ENCODE assay signal across 8 cellular contexts in the genomic region with DNA sequence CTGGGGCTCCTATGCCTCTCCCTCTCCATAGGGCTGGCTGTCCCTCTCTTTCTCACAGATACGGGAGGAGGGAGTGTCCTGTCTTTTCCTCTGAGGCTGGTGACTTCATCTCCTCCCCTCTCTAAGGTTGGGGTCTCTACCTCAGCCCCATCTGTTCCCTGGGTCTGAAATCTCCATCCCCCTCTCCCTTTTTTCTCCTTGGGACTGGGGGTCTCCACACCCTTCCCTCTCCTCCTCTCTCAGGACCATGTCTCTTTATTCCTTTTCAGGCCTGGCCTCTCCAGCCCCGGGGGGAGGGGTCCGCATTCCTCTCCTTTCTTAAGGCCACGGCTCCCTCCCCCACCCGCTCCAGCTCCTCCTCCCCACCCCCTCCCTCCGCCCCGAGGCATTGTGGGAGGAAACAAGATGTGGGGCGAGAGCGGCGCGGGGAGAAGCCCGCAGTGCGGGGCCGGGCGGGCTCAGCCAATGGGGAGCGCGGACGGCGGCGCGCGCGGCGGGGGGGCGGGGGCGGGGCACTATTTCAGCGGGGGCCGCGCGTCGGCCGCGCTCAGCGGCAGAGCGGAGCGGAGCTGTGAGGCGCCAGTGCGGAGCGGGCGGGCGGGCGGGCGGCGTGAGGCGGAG. TPM values are rescaled to one million over a fixed set of nuclear protein-coding genes. Genes with fewer than 3 reads are reported as not detected.
DNase-seq lines count a peak whose midpoint lies in the region; ATAC-seq and FAIRE-seq lines count a peak whose summit lies in the region.

A gene (plus strand): TSS at position 550 of the 621 bp plus-strand sequence. CDS start 3,672 bp downstream, outside the sequence.

- H3K27ac Mint-ChIP-seq in activated T-helper 1 cell treated with anti-CD3 and anti-CD28 coated beads, Interleukin-12 subunit alpha, Interleukin-12 subunit beta, Interleukin-2, Interleukin-4 antibody, amounts not matched to agents 30 ng/mL and 10 ng/mL and 1 ng/mL, durations not matched to agents 14 hours and 24 hours and 36 hours: peak within 1 kb of the TSS; percentile 78
- H3K27ac Mint-ChIP-seq in naive B cell: peak within 1 kb of the TSS; percentile 46 to 89 (median 82)
- H3K27ac Mint-ChIP-seq in stimulated activated effector memory CD8-positive, alpha-beta T cell treated with anti-CD3 and anti-CD28 coated beads, Interleukin-12 subunit alpha, Interleukin-12 subunit beta, amount 100 ng/mL, for 72 hours: peak within 1 kb of the TSS; percentile 89

- no peak for FAIRE-seq in RCC 7860 (lab: Jason Lieb, UNC)

- H3K9me3 Mint-ChIP-seq in activated T-helper 1 cell treated with anti-CD3 and anti-CD28 coated beads, Interleukin-12 subunit alpha, Interleukin-12 subunit beta, Interleukin-2, Interleukin-4 antibody, amounts not matched to agents 30 ng/mL and 10 ng/mL and 1 ng/mL, durations not matched to agents 14 hours and 24 hours and 36 hours: no peaks in the 10 kb centered on the region
- H3K9me3 Mint-ChIP-seq in naive B cell: no peaks in the 10 kb centered on the region
- no peaks in the 10 kb centered on the region for H3K9me3 Mint-ChIP-seq in stimulated activated effector memory CD8-positive, alpha-beta T cell treated with anti-CD3 and anti-CD28 coated beads, Interleukin-12 subunit alpha, Interleukin-12 subunit beta, amount 100 ng/mL, for 72 hours

- peak within 1 kb of the TSS; percentile 90 for H3K4me3 Mint-ChIP-seq in activated T-helper 1 cell treated with anti-CD3 and anti-CD28 coated beads, Interleukin-12 subunit alpha, Interleukin-12 subunit beta, Interleukin-2, Interleukin-4 antibody, amounts not matched to agents 30 ng/mL and 10 ng/mL and 1 ng/mL, durations not matched to agents 14 hours and 24 hours and 36 hours
- peak within 1 kb of the TSS; percentile 79 to 96 (median 90) for H3K4me3 Mint-ChIP-seq in naive B cell
- peak within 1 kb of the TSS; percentile 76 for H3K4me3 Mint-ChIP-seq in stimulated activated effector memory CD8-positive, alpha-beta T cell treated with anti-CD3 and anti-CD28 coated beads, Interleukin-12 subunit alpha, Interleukin-12 subunit beta, amount 100 ng/mL, for 72 hours

- no peaks in the 10 kb centered on the region for H3K9me3 ChIP-seq in KOPT-K1 (ENCODE audit: insufficient read depth, low read length, poor library complexity, severe bottlenecking)

- H3K36me3 ChIP-seq in KOPT-K1 (ENCODE audit: insufficient read depth, low read length): peaks cover 33% of the 10 kb centered on the region

- H3K36me3 Mint-ChIP-seq in activated T-helper 1 cell treated with anti-CD3 and anti-CD28 coated beads, Interleukin-12 subunit alpha, Interleukin-12 subunit beta, Interleukin-2, Interleukin-4 antibody, amounts not matched to agents 30 ng/mL and 10 ng/mL and 1 ng/mL, durations not matched to agents 14 hours and 24 hours and 36 hours (ENCODE audit: low read depth): peaks cover 27% of the 10 kb centered on the region
- peaks cover 0 to 11% of the 10 kb centered on the region in 2 donors for H3K36me3 Mint-ChIP-seq in naive B cell
- peaks cover 42% of the 10 kb centered on the region for H3K36me3 Mint-ChIP-seq in stimulated activated effector memory CD8-positive, alpha-beta T cell treated with anti-CD3 and anti-CD28 coated beads, Interleukin-12 subunit alpha, Interleukin-12 subunit beta, amount 100 ng/mL, for 72 hours

- peaks cover 32% of the 10 kb centered on the region for H3K4me1 Mint-ChIP-seq in activated T-helper 1 cell treated with anti-CD3 and anti-CD28 coated beads, Interleukin-12 subunit alpha, Interleukin-12 subunit beta, Interleukin-2, Interleukin-4 antibody, amounts not matched to agents 30 ng/mL and 10 ng/mL and 1 ng/mL, durations not matched to agents 14 hours and 24 hours and 36 hours (ENCODE audit: low read depth)
- H3K4me1 Mint-ChIP-seq in naive B cell: peaks cover 17 to 39% (median 34%) of the 10 kb centered on the region in 3 donors
- peaks cover 30% of the 10 kb centered on the region for H3K4me1 Mint-ChIP-seq in stimulated activated effector memory CD8-positive, alpha-beta T cell treated with anti-CD3 and anti-CD28 coated beads, Interleukin-12 subunit alpha, Interleukin-12 subunit beta, amount 100 ng/mL, for 72 hours

- intact Hi-C loops in activated T-helper 1 cell treated with anti-CD3 and anti-CD28 coated beads, Interleukin-12 subunit alpha, Interleukin-12 subunit beta, Interleukin-2, Interleukin-4 antibody, amounts not matched to agents 30 ng/mL and 10 ng/mL and 1 ng/mL, durations not matched to agents 14 hours and 24 hours and 36 hours (cut with micrococcal nuclease): loop anchor here (1.0 to 5.0 kb wide), 7 partner anchors 96 to 998 kb away; a partner anchor contains a TSS

- DNase-seq in DMS153 (lab: John Stamatoyannopoulos, UW) (peak; percentile 81), RCC 7860 (ENCODE audit: low spot score) (peak; percentile 71), fibroblast of gingiva (ENCODE audit: low read depth) (peak; percentile 91), naive B cell (peak; percentile 78)
- peak; percentile 84 for DNase-seq in activated T-helper 1 cell treated with anti-CD3 and anti-CD28 coated beads, Interleukin-12 subunit alpha, Interleukin-12 subunit beta, Interleukin-2, Interleukin-4 antibody, amounts not matched to agents 30 ng/mL and 10 ng/mL and 1 ng/mL, durations not matched to agents 14 hours and 24 hours and 36 hours (ENCODE audit: low spot score)
- peak; percentile 70 to 87 for DNase-seq in stimulated activated effector memory CD8-positive, alpha-beta T cell treated with anti-CD3 and anti-CD28 coated beads, Interleukin-12 subunit alpha, Interleukin-12 subunit beta, amount 100 ng/mL, for 72 hours (ENCODE audit: low spot score in 2 of 2)

- peaks cover 25% of the 10 kb centered on the region for H3K27me3 Mint-ChIP-seq in activated T-helper 1 cell treated with anti-CD3 and anti-CD28 coated beads, Interleukin-12 subunit alpha, Interleukin-12 subunit beta, Interleukin-2, Interleukin-4 antibody, amounts not matched to agents 30 ng/mL and 10 ng/mL and 1 ng/mL, durations not matched to agents 14 hours and 24 hours and 36 hours (ENCODE audit: insufficient read depth)
- H3K27me3 Mint-ChIP-seq in naive B cell: peaks cover 0 to 10% (median 9%) of the 10 kb centered on the region in 3 donors

- ATAC-seq in GM21723 (IDR thresholded peaks at IDR 0.05; ENCODE audit: unreplicated experiment) (peak; percentile 70), naive B cell (ENCODE audit: low read depth in 2 of 2) (peak; percentile 75 to 78)
- peak; percentile 86 for ATAC-seq in stimulated activated effector memory CD8-positive, alpha-beta T cell treated with anti-CD3 and anti-CD28 coated beads, Interleukin-12 subunit alpha, Interleukin-12 subunit beta, amount 100 ng/mL, for 72 hours

- peak within 1 kb of the TSS; percentile 80 for H3K27ac ChIP-seq in KOPT-K1 (ENCODE audit: low read depth, low read length, poor library complexity, severe bottlenecking)

RNA-seq across cellular contexts. Expression of the gene that starts here (rescaled TPM):
- 35.8 and 37.6 TPM in 2 replicates for total RNA-seq in activated T-helper 1 cell treated with anti-CD3 and anti-CD28 coated beads, Interleukin-12 subunit alpha, Interleukin-12 subunit beta, Interleukin-2, Interleukin-4 antibody, amounts not matched to agents 30 ng/mL and 10 ng/mL and 1 ng/mL, durations not matched to agents 14 hours and 24 hours and 36 hours
- polyA plus RNA-seq in naive B cell (ENCODE audit: low read depth in 6 of 6): 1 to 10 TPM in 1 of 6 donors, under 1 TPM in 5; 0.26 to 1.2 (median 0.82) TPM

Comparison
In these comparisons a context has a peak if more than half of its experiments do, and no peak if none do; other contexts are left out.
1. Peak in every context shown above with its lines: DNase-seq, ATAC-seq and H3K27ac ChIP-seq.